Comparison of ENCODE assay signal across 8 cellular contexts in genomic region chr5:56588636-56589485, GRCh38.
DNase-seq lines count a peak whose midpoint lies in the region; ATAC-seq and TF ChIP-seq lines count a peak whose summit lies in the region.

No MANE protein-coding gene starts in this region.

- intact Hi-C loops in natural killer cell (cut with micrococcal nuclease) (no loop called here), prostate gland (cut with DNase I) (no loop called here)

- WGBS in prostate gland, result 71% methylated on average over 16 of the region's 16 CpGs

- H3K4me1 ChIP-seq in prostate gland (replicated peaks), result no peaks in the 10 kb centered on the region

- no peaks in the 10 kb centered on the region for H3K9me3 Mint-ChIP-seq in natural killer cell

- no peaks in the 10 kb centered on the region for H3K36me3 ChIP-seq in prostate gland

- H3K9me3 ChIP-seq in prostate gland, result no peaks in the 10 kb centered on the region

- H3K27me3 ChIP-seq in prostate gland (replicated peaks; ENCODE audit: insufficient read depth), result no peaks in the 10 kb centered on the region

- no peaks in the 10 kb centered on the region for H3K27me3 Mint-ChIP-seq in natural killer cell (ENCODE audit: low read depth in 2 of 2)

- H3K27ac ChIP-seq in prostate gland, result no peak overlapping the region

- H3K4me3 Mint-ChIP-seq in natural killer cell, result peak overlapping the region; percentile 65

- TF ChIP-seq CTCF in natural killer cell (IDR thresholded peaks at IDR 0.05) (no peak), prostate gland (IDR thresholded peaks at IDR 0.05) (no peak)

- H3K36me3 Mint-ChIP-seq in natural killer cell, result no peaks in the 10 kb centered on the region

- H3K4me1 Mint-ChIP-seq in natural killer cell, result peaks cover 25 to 26% of the 10 kb centered on the region in 2 donors

- peak; percentile 35 for DNase-seq in NCI-H1092 (lab: John Stamatoyannopoulos, UW)
- peak; percentile 46 for DNase-seq in activated naive CD4-positive, alpha-beta T cell treated with Interleukin-2 at 50 U/mL for 16 hours
- peak; percentile 52 for DNase-seq in natural killer cell
- no peak for DNase-seq in middle frontal gyrus (ENCODE audit: extremely low spot score, low spot score)
- no peak for DNase-seq in prostate gland (ENCODE audit: low spot score)
- no peak for DNase-seq in NCI-H226

- H3K4me3 ChIP-seq in prostate gland, result no peak overlapping the region

- ATAC-seq in GM18508 (IDR thresholded peaks at IDR 0.05; ENCODE audit: insufficient read depth, unreplicated experiment), result peak; percentile 97
- ATAC-seq in GM21737 (IDR thresholded peaks at IDR 0.05; ENCODE audit: unreplicated experiment), result peak; percentile 98
- peak; percentile 88 to 96 (median 89) for ATAC-seq in natural killer cell

- H3K27ac Mint-ChIP-seq in natural killer cell, result peak overlapping the region; percentile 65 to 89

- no peak for TF ChIP-seq POLR2A in prostate gland (IDR thresholded peaks at IDR 0.05)

Comparison
In these comparisons a context has a peak if more than half of its experiments do, and no peak if none do; other contexts are left out.
1. DNase-seq: peak in NCI-H1092 (single experiment), activated naive CD4-positive, alpha-beta T cell treated with Interleukin-2 at 50 U/mL for 16 hours (single experiment) and natural killer cell (single experiment); none in middle frontal gyrus (single experiment), prostate gland (single experiment) and NCI-H226 (single experiment).
2. Peak in every context shown above with its lines, with median percentiles within 50 percentile points of each other: ATAC-seq.